9 cellular contexts compared by ENCODE assay signal in the genomic region with DNA sequence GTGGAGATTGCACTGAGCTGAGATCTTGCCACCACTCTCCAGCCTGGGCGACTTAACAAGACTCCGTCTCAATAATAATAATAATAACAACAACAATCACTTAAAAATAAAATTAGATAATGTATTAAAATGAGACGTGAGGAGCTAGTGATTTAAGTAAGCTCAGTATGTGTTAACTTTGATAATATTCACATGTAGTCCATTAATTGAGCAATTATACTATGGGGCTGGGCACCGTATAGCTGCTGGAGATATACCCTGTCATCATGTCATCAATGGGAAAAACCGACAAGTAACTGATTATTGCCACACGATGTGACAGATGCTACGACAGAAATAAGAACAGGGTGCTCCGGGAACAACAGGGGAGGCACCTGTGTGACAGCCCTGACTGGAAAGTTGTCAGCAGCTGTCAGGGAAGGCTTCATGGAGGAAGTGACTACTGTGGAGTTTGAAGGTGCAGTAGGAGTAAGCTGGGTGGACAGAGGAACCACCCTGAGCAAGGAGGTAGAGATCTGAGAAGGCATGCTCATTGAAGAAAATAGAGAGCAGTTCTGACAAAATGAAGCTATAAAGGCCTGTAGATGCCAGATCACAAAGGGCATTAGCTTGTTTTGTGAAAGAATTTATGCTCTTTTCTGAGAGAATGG. TPM values are rescaled to one million over a fixed set of nuclear protein-coding genes. Genes with fewer than 3 reads are reported as not detected.
A peak's percentile ranks its signal among the peaks of the same experiment; 100 is the strongest.
DNase-seq lines count a peak whose midpoint lies in the region; ATAC-seq and TF ChIP-seq lines count a peak whose summit lies in the region.
"Had no signal": no experiment of that assay in that cellular context is flagged by ENCODE, and none has a peak within 500 bp of the region (broad histone marks: within the 10 kb centered on the region; RNA-seq: fewer than 3 reads in every experiment).

No MANE protein-coding gene starts in this region.

- H3K9ac ChIP-seq in SK-N-MC (ENCODE audit: insufficient read length) (peak overlapping the region; percentile 75), fibroblast of lung (ENCODE audit: insufficient read depth, low read length) (no peak overlapping the region), skeletal muscle tissue (ENCODE audit: low read depth in 1 of 3, low read length in 3 of 3) (peak overlapping the region in 2 of 3 donors; percentile 46 to 62)

- ATAC-seq in HG02571 (IDR thresholded peaks at IDR 0.05; ENCODE audit: unreplicated experiment) (no peak), HG03457 (IDR thresholded peaks at IDR 0.05; ENCODE audit: unreplicated experiment) (no peak)

- H3K27ac ChIP-seq in HEK293 (ENCODE audit: extremely low read depth, low read depth, low read length) (peak overlapping the region; percentile 40; the same call in 1 of the 2 replicates), SK-N-MC (no peak overlapping the region; the same call in 1 of the 2 replicates), fibroblast of lung (ENCODE audit: insufficient read depth, low read length) (no peak overlapping the region), skeletal muscle tissue (ENCODE audit: low read depth, low read length) (peak overlapping the region; percentile 53)

- DNase-seq in SK-N-MC (ENCODE audit: low read depth, low spot score) = no peak
- no peak for DNase-seq in fibroblast of lung (ENCODE audit: low read depth in 2 of 2)
- no peak for DNase-seq in NCI-H1694 (lab: John Stamatoyannopoulos, UW)
- DNase-seq in SW 1271 (lab: John Stamatoyannopoulos, UW) = no peak
- DNase-seq: SIG-M5 had no signal

- H3K9me3 ChIP-seq in HEK293 (ENCODE audit: control insufficient read depth, insufficient read depth, low read depth, low read length) (no peaks in the 10 kb centered on the region), SK-N-MC (ENCODE audit: low read depth, low read length) (no peaks in the 10 kb centered on the region), fibroblast of lung (ENCODE audit: control insufficient read depth, insufficient read depth, low read depth, low read length) (no peaks in the 10 kb centered on the region), skeletal muscle tissue (ENCODE audit: control insufficient read depth in 3 of 3, low read length in 3 of 3) (no peaks in the 10 kb centered on the region)

- H4K20me1 ChIP-seq in fibroblast of lung (ENCODE audit: control insufficient read depth, extremely low read depth, insufficient read depth, low read length) = no peaks in the 10 kb centered on the region

- no peak for TF ChIP-seq CTCF in HEK293 (tag by site-specific recombination; IDR thresholded peaks at IDR 0.05)
- TF ChIP-seq CTCF in fibroblast of lung (conservative IDR thresholded peaks at IDR 0.05 in 1 of 2, IDR thresholded peaks at IDR 0.05 in 1 of 2; ENCODE audit: low read depth in 1 of 2, low read length in 2 of 2) = no peak

- H3K4me1 ChIP-seq in HEK293 (ENCODE audit: control insufficient read depth, insufficient read depth, low read length) (peaks cover 8% of the 10 kb centered on the region; the same call in 1 of the 2 replicates), fibroblast of lung (ENCODE audit: control insufficient read depth, extremely low read depth, insufficient read depth, low read length) (peaks cover under 1% of the 10 kb centered on the region), skeletal muscle tissue (ENCODE audit: control insufficient read depth in 3 of 3, insufficient read depth in 3 of 3, low read length in 3 of 3) (peaks cover 10 to 19% (median 15%) of the 10 kb centered on the region in 3 donors)

- peak overlapping the region; percentile 92 for H3K4me2 ChIP-seq in fibroblast of lung (ENCODE audit: extremely low read depth, insufficient read depth, low read length)

- H3K79me2 ChIP-seq in fibroblast of lung (ENCODE audit: control insufficient read depth, insufficient read depth, low read length) = peaks cover 33% of the 10 kb centered on the region

- H3K4me3 ChIP-seq in HEK293 (ENCODE audit: low read depth, low read length) (no peak overlapping the region), SK-N-MC (peak overlapping the region; percentile 79), fibroblast of lung (replicated peaks in 1 of 4; ENCODE audit: control extremely low read depth in 1 of 4, insufficient read depth in 1 of 4, low read depth in 3 of 4, low read length in 4 of 4) (peak overlapping the region in 2 of 4 experiments; percentile 48 to 68), skeletal muscle tissue (ENCODE audit: low read length in 3 of 3) (peak overlapping the region in 2 of 3 donors; percentile 86 to 96)

- POLR2A ChIA-PET in HEK293 (lab: Yijun Ruan, JAX) = interaction anchor here (1.0 to 2.9 kb wide), 3 partner anchors 12 to 68 kb away, joined by 3 to 35 read pairs (median 6); a partner anchor contains a TSS

- peak overlapping the region; percentile 96 for H2AFZ ChIP-seq in fibroblast of lung (ENCODE audit: low read length)

- H3K27me3 ChIP-seq in fibroblast of lung (ENCODE audit: control insufficient read depth, insufficient read depth, low read length) = no peaks in the 10 kb centered on the region
- no peaks in the 10 kb centered on the region for H3K27me3 ChIP-seq in skeletal muscle tissue (ENCODE audit: control insufficient read depth in 3 of 3, insufficient read depth in 3 of 3, low read length in 3 of 3)

- CTCF ChIA-PET in HEK293 (lab: Yijun Ruan, JAX) = interaction anchor here (0.6 to 1.0 kb wide), 3 partner anchors 115 to 1326 kb away, joined by 3 to 4 read pairs (median 3); no protein-coding TSS in a partner anchor

- no peaks in the 10 kb centered on the region for H3K36me3 ChIP-seq in HEK293 (ENCODE audit: control insufficient read depth in 2 of 2, insufficient read depth in 1 of 2, low read length in 2 of 2)
- peaks cover 3% of the 10 kb centered on the region; the same call in 1 of the 2 replicates for H3K36me3 ChIP-seq in SK-N-MC (ENCODE audit: insufficient read depth, low read length)
- no peaks in the 10 kb centered on the region for H3K36me3 ChIP-seq in fibroblast of lung (ENCODE audit: control insufficient read depth, insufficient read depth, low read length)
- no peaks in the 10 kb centered on the region for H3K36me3 ChIP-seq in skeletal muscle tissue (ENCODE audit: control insufficient read depth in 3 of 3, insufficient read depth in 3 of 3, low read length in 3 of 3)

TF ChIP-seq in HEK293, 187 proteins besides CTCF, POLR2A, EP300 and RAD21:
- TF ChIP-seq FEZF1 (tag by site-specific recombination; IDR thresholded peaks at IDR 0.05) (no peak), ZNF664 (tag by site-specific recombination; IDR thresholded peaks at IDR 0.05) (peak; percentile 91), GLIS2 (tag by site-specific recombination; IDR thresholded peaks at IDR 0.05) (no peak), ZNF324 (tag by site-specific recombination; IDR thresholded peaks at IDR 0.05) (no peak), ZBTB17 (tag by site-specific recombination; IDR thresholded peaks at IDR 0.05) (peak; percentile 63; the same call in 1 of the 2 replicates)
- TF ChIP-seq, protein P1, sequence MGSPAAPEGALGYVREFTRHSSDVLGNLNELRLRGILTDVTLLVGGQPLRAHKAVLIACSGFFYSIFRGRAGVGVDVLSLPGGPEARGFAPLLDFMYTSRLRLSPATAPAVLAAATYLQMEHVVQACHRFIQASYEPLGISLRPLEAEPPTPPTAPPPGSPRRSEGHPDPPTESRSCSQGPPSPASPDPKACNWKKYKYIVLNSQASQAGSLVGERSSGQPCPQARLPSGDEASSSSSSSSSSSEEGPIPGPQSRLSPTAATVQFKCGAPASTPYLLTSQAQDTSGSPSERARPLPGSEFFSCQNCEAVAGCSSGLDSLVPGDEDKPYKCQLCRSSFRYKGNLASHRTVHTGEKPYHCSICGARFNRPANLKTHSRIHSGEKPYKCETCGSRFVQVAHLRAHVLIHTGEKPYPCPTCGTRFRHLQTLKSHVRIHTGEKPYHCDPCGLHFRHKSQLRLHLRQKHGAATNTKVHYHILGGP (tag by site-specific recombination; IDR thresholded peaks at IDR 0.05) = no peak
- TF ChIP-seq, protein P2, sequence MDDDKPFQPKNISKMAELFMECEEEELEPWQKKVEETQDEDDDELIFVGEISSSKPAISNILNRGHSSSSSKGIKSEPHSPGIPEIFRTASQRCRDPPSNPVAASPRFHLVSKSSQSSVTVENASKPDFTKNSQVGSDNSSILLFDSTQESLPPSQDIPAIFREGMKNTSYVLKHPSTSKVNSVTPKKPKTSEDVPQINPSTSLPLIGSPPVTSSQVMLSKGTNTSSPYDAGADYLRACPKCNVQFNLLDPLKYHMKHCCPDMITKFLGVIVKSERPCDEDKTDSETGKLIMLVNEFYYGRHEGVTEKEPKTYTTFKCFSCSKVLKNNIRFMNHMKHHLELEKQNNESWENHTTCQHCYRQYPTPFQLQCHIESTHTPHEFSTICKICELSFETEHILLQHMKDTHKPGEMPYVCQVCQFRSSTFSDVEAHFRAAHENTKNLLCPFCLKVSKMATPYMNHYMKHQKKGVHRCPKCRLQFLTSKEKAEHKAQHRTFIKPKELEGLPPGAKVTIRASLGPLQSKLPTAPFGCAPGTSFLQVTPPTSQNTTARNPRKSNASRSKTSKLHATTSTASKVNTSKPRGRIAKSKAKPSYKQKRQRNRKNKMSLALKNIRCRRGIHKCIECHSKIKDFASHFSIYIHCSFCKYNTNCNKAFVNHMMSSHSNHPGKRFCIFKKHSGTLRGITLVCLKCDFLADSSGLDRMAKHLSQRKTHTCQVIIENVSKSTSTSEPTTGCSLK (tag by site-specific recombination; IDR thresholded peaks at IDR 0.05) = no peak
TF ChIP-seq in HEK293: peak in this region for 2.

RNA-seq across cellular contexts. Expression of a gene that starts 0.9 kb away (rescaled TPM):
- total RNA-seq in fibroblast of lung = 21.8 and 32.5 TPM in 2 replicates
- polyA plus RNA-seq in fibroblast of lung = 19.3 and 22.3 TPM in 2 replicates
- 15.1 and 20.4 TPM in 2 replicates for polyA plus RNA-seq in fibroblast of lung (2012)
- polyA minus RNA-seq in fibroblast of lung (ENCODE audit: low replicate concordance) = 7.0 and 13.9 TPM in 2 replicates
- total RNA-seq in skeletal muscle tissue = 23.0 TPM

Comparison
In these comparisons a context has a peak if more than half of its experiments do, and no peak if none do; other contexts are left out.
1. H3K27ac ChIP-seq: peak in HEK293 (single experiment) and skeletal muscle tissue (single experiment); none in SK-N-MC (single experiment) and fibroblast of lung (single experiment).